1 cellular context compared by ENCODE assay signal in the genomic region with DNA sequence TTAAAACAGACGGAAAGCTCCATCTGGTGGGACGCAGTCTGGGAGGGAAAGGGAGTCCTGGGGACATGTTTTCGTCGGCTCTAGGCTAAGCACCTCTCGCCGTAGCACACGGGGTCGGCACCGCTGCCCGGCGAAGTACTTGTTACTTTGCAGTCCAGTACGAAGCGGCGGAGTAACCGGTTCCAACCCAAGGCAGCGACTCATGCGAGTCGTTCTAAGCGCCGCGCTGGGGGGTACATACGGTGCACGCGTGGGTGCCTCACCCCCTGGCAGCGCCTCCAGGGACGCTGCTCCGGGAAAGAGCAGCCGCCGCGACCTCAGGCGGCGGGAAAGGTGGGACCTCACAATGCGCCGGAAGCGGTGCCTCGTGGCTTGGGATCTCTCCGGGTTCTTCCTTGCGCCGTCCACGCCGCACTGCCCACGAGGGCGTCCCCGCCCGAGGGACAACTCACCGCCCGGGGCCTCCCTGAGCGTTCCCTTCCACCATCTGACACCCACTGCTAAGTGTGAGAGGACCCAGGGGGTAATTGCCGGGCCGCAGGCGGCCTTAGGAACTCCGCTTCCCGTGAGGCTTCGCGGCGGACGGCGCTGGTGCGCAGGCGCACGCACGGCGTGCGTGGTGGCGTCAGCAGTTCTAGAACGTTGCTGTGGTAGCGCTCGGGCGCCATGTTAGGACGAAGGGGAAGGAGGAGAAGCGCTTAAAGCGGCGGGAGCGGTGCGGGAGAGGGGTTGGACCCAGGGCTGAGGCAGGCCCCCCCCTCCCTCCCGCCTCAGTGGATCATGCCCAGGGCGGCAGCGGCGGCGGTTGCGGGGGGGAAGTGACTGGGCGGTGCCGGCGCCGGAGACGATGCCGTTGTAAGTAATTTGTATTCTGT.
TF ChIP-seq lines count a peak whose summit lies in the region.

A gene (plus strand): TSS at position 637 of the 875 bp plus-strand sequence. CDS start 211 bp downstream, at position 848.

TF ChIP-seq in K562, 482 proteins besides CTCF, POLR2A, EP300 and RAD21 (continued from another document and continues in another):
- TF ChIP-seq, protein P1, sequence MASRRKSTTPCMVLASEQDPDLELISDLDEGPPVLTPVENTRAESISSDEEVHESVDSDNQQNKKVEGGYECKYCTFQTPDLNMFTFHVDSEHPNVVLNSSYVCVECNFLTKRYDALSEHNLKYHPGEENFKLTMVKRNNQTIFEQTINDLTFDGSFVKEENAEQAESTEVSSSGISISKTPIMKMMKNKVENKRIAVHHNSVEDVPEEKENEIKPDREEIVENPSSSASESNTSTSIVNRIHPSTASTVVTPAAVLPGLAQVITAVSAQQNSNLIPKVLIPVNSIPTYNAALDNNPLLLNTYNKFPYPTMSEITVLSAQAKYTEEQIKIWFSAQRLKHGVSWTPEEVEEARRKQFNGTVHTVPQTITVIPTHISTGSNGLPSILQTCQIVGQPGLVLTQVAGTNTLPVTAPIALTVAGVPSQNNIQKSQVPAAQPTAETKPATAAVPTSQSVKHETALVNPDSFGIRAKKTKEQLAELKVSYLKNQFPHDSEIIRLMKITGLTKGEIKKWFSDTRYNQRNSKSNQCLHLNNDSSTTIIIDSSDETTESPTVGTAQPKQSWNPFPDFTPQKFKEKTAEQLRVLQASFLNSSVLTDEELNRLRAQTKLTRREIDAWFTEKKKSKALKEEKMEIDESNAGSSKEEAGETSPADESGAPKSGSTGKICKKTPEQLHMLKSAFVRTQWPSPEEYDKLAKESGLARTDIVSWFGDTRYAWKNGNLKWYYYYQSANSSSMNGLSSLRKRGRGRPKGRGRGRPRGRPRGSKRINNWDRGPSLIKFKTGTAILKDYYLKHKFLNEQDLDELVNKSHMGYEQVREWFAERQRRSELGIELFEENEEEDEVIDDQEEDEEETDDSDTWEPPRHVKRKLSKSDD (conservative IDR thresholded peaks at IDR 0.05; ENCODE audit: low read length) = no peak
- TF ChIP-seq, protein P2, sequence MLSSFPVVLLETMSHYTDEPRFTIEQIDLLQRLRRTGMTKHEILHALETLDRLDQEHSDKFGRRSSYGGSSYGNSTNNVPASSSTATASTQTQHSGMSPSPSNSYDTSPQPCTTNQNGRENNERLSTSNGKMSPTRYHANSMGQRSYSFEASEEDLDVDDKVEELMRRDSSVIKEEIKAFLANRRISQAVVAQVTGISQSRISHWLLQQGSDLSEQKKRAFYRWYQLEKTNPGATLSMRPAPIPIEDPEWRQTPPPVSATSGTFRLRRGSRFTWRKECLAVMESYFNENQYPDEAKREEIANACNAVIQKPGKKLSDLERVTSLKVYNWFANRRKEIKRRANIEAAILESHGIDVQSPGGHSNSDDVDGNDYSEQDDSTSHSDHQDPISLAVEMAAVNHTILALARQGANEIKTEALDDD (IDR thresholded peaks at IDR 0.05) = no peak
- TF ChIP-seq POLR2AphosphoS2 (IDR thresholded peaks at IDR 0.05; ENCODE audit: low read length) = peak; percentile 57; the same call in 1 of the 2 replicates
- peak; percentile 79 for TF ChIP-seq EGR1 (conservative IDR thresholded peaks at IDR 0.05)
- no peak for TF ChIP-seq CEBPB (tag; IDR thresholded peaks at IDR 0.05)
- no peak for TF ChIP-seq RCOR1 (IDR thresholded peaks at IDR 0.05; ENCODE audit: borderline replicate concordance in 1 of 2, low read depth in 2 of 2, low read length in 2 of 2)
- TF ChIP-seq, protein P3, sequence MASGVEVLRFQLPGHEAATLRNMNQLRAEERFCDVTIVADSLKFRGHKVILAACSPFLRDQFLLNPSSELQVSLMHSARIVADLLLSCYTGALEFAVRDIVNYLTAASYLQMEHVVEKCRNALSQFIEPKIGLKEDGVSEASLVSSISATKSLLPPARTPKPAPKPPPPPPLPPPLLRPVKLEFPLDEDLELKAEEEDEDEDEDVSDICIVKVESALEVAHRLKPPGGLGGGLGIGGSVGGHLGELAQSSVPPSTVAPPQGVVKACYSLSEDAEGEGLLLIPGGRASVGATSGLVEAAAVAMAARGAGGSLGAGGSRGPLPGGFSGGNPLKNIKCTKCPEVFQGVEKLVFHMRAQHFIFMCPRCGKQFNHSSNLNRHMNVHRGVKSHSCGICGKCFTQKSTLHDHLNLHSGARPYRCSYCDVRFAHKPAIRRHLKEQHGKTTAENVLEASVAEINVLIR (CRISPR knock-in tag; IDR thresholded peaks at IDR 0.05) = peak; percentile 80
- peak; percentile 52; the same call in 1 of the 2 replicates for TF ChIP-seq DIDO1 (tag; IDR thresholded peaks at IDR 0.05; ENCODE audit: low read depth)
- TF ChIP-seq ZNF830 (CRISPR knock-in tag; IDR thresholded peaks at IDR 0.05) = no peak
- TF ChIP-seq FOXA3 (CRISPR knock-in tag; conservative IDR thresholded peaks at IDR 0.05 in 1 of 2, IDR thresholded peaks at IDR 0.05 in 1 of 2) = peak in 1 of 2 experiments; percentile 39; a peak in 1 of 4 replicates
- no peak for TF ChIP-seq HDAC3 (IDR thresholded peaks at IDR 0.05; ENCODE audit: borderline replicate concordance, partially characterized antibody)
- TF ChIP-seq PTBP1 (IDR thresholded peaks at IDR 0.05; ENCODE audit: low read depth, low read length) = no peak
- TF ChIP-seq, protein P4, sequence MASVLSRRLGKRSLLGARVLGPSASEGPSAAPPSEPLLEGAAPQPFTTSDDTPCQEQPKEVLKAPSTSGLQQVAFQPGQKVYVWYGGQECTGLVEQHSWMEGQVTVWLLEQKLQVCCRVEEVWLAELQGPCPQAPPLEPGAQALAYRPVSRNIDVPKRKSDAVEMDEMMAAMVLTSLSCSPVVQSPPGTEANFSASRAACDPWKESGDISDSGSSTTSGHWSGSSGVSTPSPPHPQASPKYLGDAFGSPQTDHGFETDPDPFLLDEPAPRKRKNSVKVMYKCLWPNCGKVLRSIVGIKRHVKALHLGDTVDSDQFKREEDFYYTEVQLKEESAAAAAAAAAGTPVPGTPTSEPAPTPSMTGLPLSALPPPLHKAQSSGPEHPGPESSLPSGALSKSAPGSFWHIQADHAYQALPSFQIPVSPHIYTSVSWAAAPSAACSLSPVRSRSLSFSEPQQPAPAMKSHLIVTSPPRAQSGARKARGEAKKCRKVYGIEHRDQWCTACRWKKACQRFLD (CRISPR knock-in tag; IDR thresholded peaks at IDR 0.05) = peak; percentile 44; the same call in 1 of the 2 replicates
- TF ChIP-seq FOXJ3 (CRISPR knock-in tag; IDR thresholded peaks at IDR 0.05) = no peak; the same call in 1 of the 2 replicates
- 0 out of 2 replicates have a peak, but pooled peaks have one; percentile 14 for TF ChIP-seq SMAD4 (CRISPR knock-in tag; conservative IDR thresholded peaks at IDR 0.05)
- no peak for TF ChIP-seq ZNF444 (CRISPR knock-in tag; IDR thresholded peaks at IDR 0.05)
- TF ChIP-seq, protein P5, sequence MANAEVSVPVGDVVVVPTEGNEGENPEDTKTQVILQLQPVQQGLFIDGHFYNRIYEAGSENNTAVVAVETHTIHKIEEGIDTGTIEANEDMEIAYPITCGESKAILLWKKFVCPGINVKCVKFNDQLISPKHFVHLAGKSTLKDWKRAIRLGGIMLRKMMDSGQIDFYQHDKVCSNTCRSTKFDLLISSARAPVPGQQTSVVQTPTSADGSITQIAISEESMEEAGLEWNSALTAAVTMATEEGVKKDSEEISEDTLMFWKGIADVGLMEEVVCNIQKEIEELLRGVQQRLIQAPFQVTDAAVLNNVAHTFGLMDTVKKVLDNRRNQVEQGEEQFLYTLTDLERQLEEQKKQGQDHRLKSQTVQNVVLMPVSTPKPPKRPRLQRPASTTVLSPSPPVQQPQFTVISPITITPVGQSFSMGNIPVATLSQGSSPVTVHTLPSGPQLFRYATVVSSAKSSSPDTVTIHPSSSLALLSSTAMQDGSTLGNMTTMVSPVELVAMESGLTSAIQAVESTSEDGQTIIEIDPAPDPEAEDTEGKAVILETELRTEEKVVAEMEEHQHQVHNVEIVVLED (CRISPR knock-in tag; IDR thresholded peaks at IDR 0.05) = peak; percentile 99
- TF ChIP-seq CHD4 (IDR thresholded peaks at IDR 0.05; ENCODE audit: insufficient read depth, insufficient replicate concordance, low read depth, low read length, poor library complexity, severe bottlenecking) = no peak
- no peak for TF ChIP-seq NR2F6 (CRISPR knock-in tag; IDR thresholded peaks at IDR 0.05)
- TF ChIP-seq, protein P6, sequence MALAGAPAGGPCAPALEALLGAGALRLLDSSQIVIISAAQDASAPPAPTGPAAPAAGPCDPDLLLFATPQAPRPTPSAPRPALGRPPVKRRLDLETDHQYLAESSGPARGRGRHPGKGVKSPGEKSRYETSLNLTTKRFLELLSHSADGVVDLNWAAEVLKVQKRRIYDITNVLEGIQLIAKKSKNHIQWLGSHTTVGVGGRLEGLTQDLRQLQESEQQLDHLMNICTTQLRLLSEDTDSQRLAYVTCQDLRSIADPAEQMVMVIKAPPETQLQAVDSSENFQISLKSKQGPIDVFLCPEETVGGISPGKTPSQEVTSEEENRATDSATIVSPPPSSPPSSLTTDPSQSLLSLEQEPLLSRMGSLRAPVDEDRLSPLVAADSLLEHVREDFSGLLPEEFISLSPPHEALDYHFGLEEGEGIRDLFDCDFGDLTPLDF (CRISPR knock-in tag; IDR thresholded peaks at IDR 0.05) = no peak
- TF ChIP-seq, protein P7, sequence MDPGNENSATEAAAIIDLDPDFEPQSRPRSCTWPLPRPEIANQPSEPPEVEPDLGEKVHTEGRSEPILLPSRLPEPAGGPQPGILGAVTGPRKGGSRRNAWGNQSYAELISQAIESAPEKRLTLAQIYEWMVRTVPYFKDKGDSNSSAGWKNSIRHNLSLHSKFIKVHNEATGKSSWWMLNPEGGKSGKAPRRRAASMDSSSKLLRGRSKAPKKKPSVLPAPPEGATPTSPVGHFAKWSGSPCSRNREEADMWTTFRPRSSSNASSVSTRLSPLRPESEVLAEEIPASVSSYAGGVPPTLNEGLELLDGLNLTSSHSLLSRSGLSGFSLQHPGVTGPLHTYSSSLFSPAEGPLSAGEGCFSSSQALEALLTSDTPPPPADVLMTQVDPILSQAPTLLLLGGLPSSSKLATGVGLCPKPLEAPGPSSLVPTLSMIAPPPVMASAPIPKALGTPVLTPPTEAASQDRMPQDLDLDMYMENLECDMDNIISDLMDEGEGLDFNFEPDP (CRISPR knock-in tag; IDR thresholded peaks at IDR 0.05) = no peak
- no peak for TF ChIP-seq KLF13 (tag; IDR thresholded peaks at IDR 0.05; ENCODE audit: borderline replicate concordance, low read depth)
- no peak for TF ChIP-seq BDP1 (IDR thresholded peaks at IDR 0.05; ENCODE audit: insufficient read depth, insufficient read length)
- TF ChIP-seq, protein P8, sequence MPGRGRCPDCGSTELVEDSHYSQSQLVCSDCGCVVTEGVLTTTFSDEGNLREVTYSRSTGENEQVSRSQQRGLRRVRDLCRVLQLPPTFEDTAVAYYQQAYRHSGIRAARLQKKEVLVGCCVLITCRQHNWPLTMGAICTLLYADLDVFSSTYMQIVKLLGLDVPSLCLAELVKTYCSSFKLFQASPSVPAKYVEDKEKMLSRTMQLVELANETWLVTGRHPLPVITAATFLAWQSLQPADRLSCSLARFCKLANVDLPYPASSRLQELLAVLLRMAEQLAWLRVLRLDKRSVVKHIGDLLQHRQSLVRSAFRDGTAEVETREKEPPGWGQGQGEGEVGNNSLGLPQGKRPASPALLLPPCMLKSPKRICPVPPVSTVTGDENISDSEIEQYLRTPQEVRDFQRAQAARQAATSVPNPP (IDR thresholded peaks at IDR 0.05; ENCODE audit: borderline replicate concordance, insufficient read depth, insufficient read length) = no peak
- TF ChIP-seq TEAD2 (tag; IDR thresholded peaks at IDR 0.05) = no peak
- no peak for TF ChIP-seq EWSR1 (IDR thresholded peaks at IDR 0.05; ENCODE audit: borderline replicate concordance, low read depth, partially characterized antibody)
- TF ChIP-seq, protein P9, sequence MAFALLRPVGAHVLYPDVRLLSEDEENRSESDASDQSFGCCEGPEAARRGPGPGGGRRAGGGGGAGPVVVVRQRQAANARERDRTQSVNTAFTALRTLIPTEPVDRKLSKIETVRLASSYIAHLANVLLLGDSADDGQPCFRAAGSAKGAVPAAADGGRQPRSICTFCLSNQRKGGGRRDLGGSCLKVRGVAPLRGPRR (CRISPR knock-in tag; IDR thresholded peaks at IDR 0.05) = no peak
- TF ChIP-seq, protein P10, sequence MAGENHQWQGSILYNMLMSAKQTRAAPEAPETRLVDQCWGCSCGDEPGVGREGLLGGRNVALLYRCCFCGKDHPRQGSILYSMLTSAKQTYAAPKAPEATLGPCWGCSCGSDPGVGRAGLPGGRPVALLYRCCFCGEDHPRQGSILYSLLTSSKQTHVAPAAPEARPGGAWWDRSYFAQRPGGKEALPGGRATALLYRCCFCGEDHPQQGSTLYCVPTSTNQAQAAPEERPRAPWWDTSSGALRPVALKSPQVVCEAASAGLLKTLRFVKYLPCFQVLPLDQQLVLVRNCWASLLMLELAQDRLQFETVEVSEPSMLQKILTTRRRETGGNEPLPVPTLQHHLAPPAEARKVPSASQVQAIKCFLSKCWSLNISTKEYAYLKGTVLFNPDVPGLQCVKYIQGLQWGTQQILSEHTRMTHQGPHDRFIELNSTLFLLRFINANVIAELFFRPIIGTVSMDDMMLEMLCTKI (IDR thresholded peaks at IDR 0.05; ENCODE audit: partially characterized antibody) = no peak
- TF ChIP-seq ZNF507 (tag; conservative IDR thresholded peaks at IDR 0.05) = no peak
- TF ChIP-seq PYGO2 (tag; IDR thresholded peaks at IDR 0.05) = no peak
- TF ChIP-seq BRD9 (IDR thresholded peaks at IDR 0.05; ENCODE audit: low read depth, partially characterized antibody) = no peak
- TF ChIP-seq ZNF124 (CRISPR knock-in tag; IDR thresholded peaks at IDR 0.05) = no peak
- no peak for TF ChIP-seq OTX1 (CRISPR knock-in tag; IDR thresholded peaks at IDR 0.05)
- TF ChIP-seq, protein P11, sequence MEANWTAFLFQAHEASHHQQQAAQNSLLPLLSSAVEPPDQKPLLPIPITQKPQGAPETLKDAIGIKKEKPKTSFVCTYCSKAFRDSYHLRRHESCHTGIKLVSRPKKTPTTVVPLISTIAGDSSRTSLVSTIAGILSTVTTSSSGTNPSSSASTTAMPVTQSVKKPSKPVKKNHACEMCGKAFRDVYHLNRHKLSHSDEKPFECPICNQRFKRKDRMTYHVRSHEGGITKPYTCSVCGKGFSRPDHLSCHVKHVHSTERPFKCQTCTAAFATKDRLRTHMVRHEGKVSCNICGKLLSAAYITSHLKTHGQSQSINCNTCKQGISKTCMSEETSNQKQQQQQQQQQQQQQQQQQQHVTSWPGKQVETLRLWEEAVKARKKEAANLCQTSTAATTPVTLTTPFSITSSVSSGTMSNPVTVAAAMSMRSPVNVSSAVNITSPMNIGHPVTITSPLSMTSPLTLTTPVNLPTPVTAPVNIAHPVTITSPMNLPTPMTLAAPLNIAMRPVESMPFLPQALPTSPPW (CRISPR knock-in tag; IDR thresholded peaks at IDR 0.05) = peak; percentile 75
- TF ChIP-seq TRIM24 (IDR thresholded peaks at IDR 0.05) = no peak
- TF ChIP-seq POLR2H (tag; IDR thresholded peaks at IDR 0.05; ENCODE audit: low read depth) = peak; percentile 74
- no peak for TF ChIP-seq ZNF347 (CRISPR knock-in tag; IDR thresholded peaks at IDR 0.05; ENCODE audit: low read depth)
- TF ChIP-seq HMG20B (CRISPR knock-in tag; IDR thresholded peaks at IDR 0.05) = no peak
- TF ChIP-seq FOXA1 (IDR thresholded peaks at IDR 0.05; ENCODE audit: borderline replicate concordance) = no peak
- peak; percentile 83 for TF ChIP-seq CXXC5 (CRISPR knock-in tag; IDR thresholded peaks at IDR 0.05)
- TF ChIP-seq NCOA2 (IDR thresholded peaks at IDR 0.05; ENCODE audit: partially characterized antibody in 2 of 2) = no peak
- TF ChIP-seq MEIS2 (IDR thresholded peaks at IDR 0.05; ENCODE audit: partially characterized antibody) = peak; percentile 81
- TF ChIP-seq HEY1 (CRISPR knock-in tag; IDR thresholded peaks at IDR 0.05; ENCODE audit: borderline replicate concordance) = no peak
- TF ChIP-seq MAFK (IDR thresholded peaks at IDR 0.05; ENCODE audit: low read length) = peak; percentile 56; the same call in 1 of the 2 replicates
- TF ChIP-seq RBM15 (IDR thresholded peaks at IDR 0.05; ENCODE audit: insufficient read depth, low read length) = no peak
- TF ChIP-seq HMG20A (CRISPR knock-in tag; conservative IDR thresholded peaks at IDR 0.05) = no peak
- TF ChIP-seq RHOXF2B (CRISPR knock-in tag; conservative IDR thresholded peaks at IDR 0.05) = no peak
